Comparison of ENCODE assay signal across 15 cellular contexts in the genomic region with DNA sequence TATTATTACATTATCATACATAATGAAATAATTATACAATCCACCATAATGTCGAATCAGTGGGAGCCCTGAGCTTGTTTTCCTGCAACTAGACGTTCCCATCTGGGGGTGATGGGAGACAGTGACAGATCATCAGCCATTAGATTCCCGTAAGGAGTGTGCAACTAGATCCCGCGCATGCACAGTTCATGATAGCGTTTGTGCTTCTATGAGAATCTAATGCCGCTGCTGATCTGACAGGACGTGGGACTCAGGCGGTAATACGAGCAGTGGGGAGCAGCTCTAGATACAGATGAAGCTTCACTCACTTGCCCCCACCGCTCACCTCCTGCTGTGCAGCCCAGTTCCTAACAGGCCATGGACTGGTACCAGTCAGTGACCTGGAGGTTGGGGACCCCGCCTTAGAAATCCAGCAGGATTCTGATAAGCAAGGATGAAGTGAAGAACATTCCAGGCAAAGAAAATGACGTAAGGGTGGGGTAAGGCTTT.
DNase-seq lines count a peak whose midpoint lies in the region; ATAC-seq and TF ChIP-seq lines count a peak whose summit lies in the region.
"Had no signal": no experiment of that assay in that cellular context is flagged by ENCODE, and none has a peak within 500 bp of the region (broad histone marks: within the 10 kb centered on the region; RNA-seq: fewer than 3 reads in every experiment).

No MANE protein-coding gene starts in this region.

- no peaks in the 10 kb centered on the region for H3K79me2 ChIP-seq in GM23338 (replicated peaks; ENCODE audit: insufficient read depth)

- peak; percentile 43 for DNase-seq in activated CD8-positive, alpha-beta memory T cell treated with anti-CD3 and anti-CD28 coated beads, Interleukin-2, amount 50 U/mL, for 48 hours
- DNase-seq in activated CD8-positive, alpha-beta memory T cell treated with anti-CD3 and anti-CD28 coated beads, Interleukin-2, amount 50 U/mL, for 4 hours, result no peak
- DNase-seq in GM23338 (ENCODE audit: low spot score) (no peak), GM13976 (ENCODE audit: low spot score) (no peak)
- no peak for DNase-seq in activated T-helper 2 cell treated with anti-CD3 and anti-CD28 coated beads, Interferon-gamma antibody, Interleukin-2, Interleukin-4, amounts not matched to agents 10 μg/mL and 5 μg/mL and 100 μg/mL, durations not matched to agents 14 hours and 24 hours and 36 hours (ENCODE audit: low spot score)
- DNase-seq: CD8-positive, alpha-beta memory T cell; HCEC 1CT; NCI-H1417; NCI-H187 treated with DMSO at 0.1 percent for 48 hours; NCI-H524 treated with DMSO at 0.1 percent for 48 hours; SHP77 treated with DMSO at 0.1 percent for 48 hours had no signal

- peaks cover 59% of the 10 kb centered on the region for H3K4me1 Mint-ChIP-seq in GM23338
- H3K4me1 Mint-ChIP-seq in activated T-helper 17 cell treated with anti-CD3 and anti-CD28 coated beads, Interleukin-2, amount 50 U/mL, for 72 hours, result peaks cover 20% of the 10 kb centered on the region
- H3K4me1 Mint-ChIP-seq in activated T-helper 2 cell treated with anti-CD3 and anti-CD28 coated beads, Interferon-gamma antibody, Interleukin-2, Interleukin-4, amounts not matched to agents 10 μg/mL and 5 μg/mL and 100 μg/mL, durations not matched to agents 14 hours and 24 hours and 36 hours (ENCODE audit: low read depth), result peaks cover 15% of the 10 kb centered on the region

- 0 out of 2 replicates have a peak, but pooled peaks cover 6% of the 10 kb centered on the region for H3F3A ChIP-seq in GM23338 (replicated peaks; ENCODE audit: low read depth)

- H3K4me3 ChIP-seq in GM23338, result no peak overlapping the region

- H3K27ac ChIP-seq in GM23338 (ENCODE audit: low read depth), result 0 out of 2 replicates have a peak overlapping the region, but pooled peaks have one; percentile 91

- ATAC-seq in GM23338, result no peak
- ATAC-seq in activated T-helper 17 cell treated with anti-CD3 and anti-CD28 coated beads, Interleukin-2, amount 50 U/mL, for 72 hours (replicated peaks), result no peak
- ATAC-seq in GM18907 (IDR thresholded peaks at IDR 0.05; ENCODE audit: unreplicated experiment), result no peak
- ATAC-seq: SK-N-SH treated with all-trans-retinoic acid at 6 μM for 48 hours had no signal

- TF ChIP-seq CTCF in GM23338 (conservative IDR thresholded peaks at IDR 0.05; ENCODE audit: low read depth in 2 of 2) (no peak), GM13976 (IDR thresholded peaks at IDR 0.05; ENCODE audit: borderline replicate concordance, control extremely low read depth, extremely low read depth, insufficient read depth, missing control alignments) (no peak)

- H3K27ac Mint-ChIP-seq in GM23338, result no peak overlapping the region
- H3K27ac Mint-ChIP-seq in activated T-helper 17 cell treated with anti-CD3 and anti-CD28 coated beads, Interleukin-2, amount 50 U/mL, for 72 hours, result peak overlapping the region; percentile 36
- H3K27ac Mint-ChIP-seq in activated T-helper 2 cell treated with anti-CD3 and anti-CD28 coated beads, Interferon-gamma antibody, Interleukin-2, Interleukin-4, amounts not matched to agents 10 μg/mL and 5 μg/mL and 100 μg/mL, durations not matched to agents 14 hours and 24 hours and 36 hours, result no peak overlapping the region

- no peaks in the 10 kb centered on the region for H3K27me3 ChIP-seq in GM23338 (ENCODE audit: insufficient read depth)

- H3K4me3 Mint-ChIP-seq in GM23338, result no peak overlapping the region
- no peak overlapping the region for H3K4me3 Mint-ChIP-seq in activated T-helper 17 cell treated with anti-CD3 and anti-CD28 coated beads, Interleukin-2, amount 50 U/mL, for 72 hours
- no peak overlapping the region for H3K4me3 Mint-ChIP-seq in activated T-helper 2 cell treated with anti-CD3 and anti-CD28 coated beads, Interferon-gamma antibody, Interleukin-2, Interleukin-4, amounts not matched to agents 10 μg/mL and 5 μg/mL and 100 μg/mL, durations not matched to agents 14 hours and 24 hours and 36 hours (ENCODE audit: low read depth)
- H3K4me3 Mint-ChIP-seq: CD8-positive, alpha-beta memory T cell; T-helper 1 cell treated with Interleukin-12 subunit alpha and Interleukin-12 subunit beta and Interleukin-4 antibody, amounts not matched to agents 30 μg/mL and 1 μg/mL, for 36 hours had no signal

- peaks cover 33% of the 10 kb centered on the region for H3K4me1 ChIP-seq in GM23338 (ENCODE audit: insufficient read depth)

- H3K36me3 Mint-ChIP-seq in GM23338 (ENCODE audit: low read depth), result peaks cover 15% of the 10 kb centered on the region
- H3K36me3 Mint-ChIP-seq in activated T-helper 17 cell treated with anti-CD3 and anti-CD28 coated beads, Interleukin-2, amount 50 U/mL, for 72 hours (ENCODE audit: low read depth), result peaks cover 95% of the 10 kb centered on the region
- peaks cover 79% of the 10 kb centered on the region for H3K36me3 Mint-ChIP-seq in activated T-helper 2 cell treated with anti-CD3 and anti-CD28 coated beads, Interferon-gamma antibody, Interleukin-2, Interleukin-4, amounts not matched to agents 10 μg/mL and 5 μg/mL and 100 μg/mL, durations not matched to agents 14 hours and 24 hours and 36 hours (ENCODE audit: low read depth)

- intact Hi-C loops in activated T-helper 2 cell treated with anti-CD3 and anti-CD28 coated beads, Interferon-gamma antibody, Interleukin-2, Interleukin-4, amounts not matched to agents 10 μg/mL and 5 μg/mL and 100 μg/mL, durations not matched to agents 14 hours and 24 hours and 36 hours (cut with micrococcal nuclease), result no loop called here

- 0 out of 2 replicates have a peak overlapping the region, but pooled peaks have one; percentile 56 for H3K4me2 ChIP-seq in GM23338

- no peak overlapping the region for H2AFZ ChIP-seq in GM23338

- no peaks in the 10 kb centered on the region for H3K9me3 Mint-ChIP-seq in GM23338
- H3K9me3 Mint-ChIP-seq in activated T-helper 17 cell treated with anti-CD3 and anti-CD28 coated beads, Interleukin-2, amount 50 U/mL, for 72 hours, result no peaks in the 10 kb centered on the region
- no peaks in the 10 kb centered on the region for H3K9me3 Mint-ChIP-seq in activated T-helper 2 cell treated with anti-CD3 and anti-CD28 coated beads, Interferon-gamma antibody, Interleukin-2, Interleukin-4, amounts not matched to agents 10 μg/mL and 5 μg/mL and 100 μg/mL, durations not matched to agents 14 hours and 24 hours and 36 hours
- H3K9me3 Mint-ChIP-seq: CD8-positive, alpha-beta memory T cell; T-helper 1 cell treated with Interleukin-12 subunit alpha and Interleukin-12 subunit beta and Interleukin-4 antibody, amounts not matched to agents 30 μg/mL and 1 μg/mL, for 36 hours had no signal

- peaks cover 7% of the 10 kb centered on the region for H3K27me3 Mint-ChIP-seq in GM23338 (ENCODE audit: insufficient read depth, low read depth, poor library complexity)
- no peaks in the 10 kb centered on the region for H3K27me3 Mint-ChIP-seq in activated T-helper 17 cell treated with anti-CD3 and anti-CD28 coated beads, Interleukin-2, amount 50 U/mL, for 72 hours
- no peaks in the 10 kb centered on the region for H3K27me3 Mint-ChIP-seq in activated T-helper 2 cell treated with anti-CD3 and anti-CD28 coated beads, Interferon-gamma antibody, Interleukin-2, Interleukin-4, amounts not matched to agents 10 μg/mL and 5 μg/mL and 100 μg/mL, durations not matched to agents 14 hours and 24 hours and 36 hours (ENCODE audit: low read depth)
- H3K27me3 Mint-ChIP-seq: CD8-positive, alpha-beta memory T cell had no signal

- no peaks in the 10 kb centered on the region for H4K20me1 ChIP-seq in GM23338 (replicated peaks; ENCODE audit: insufficient read depth)

- H3K9me2 ChIP-seq in GM23338 (ENCODE audit: insufficient read depth), result no peaks in the 10 kb centered on the region

- in situ Hi-C loops in GM13976 (cut with MboI; ENCODE audit: low sequenced_read_pairs, unreplicated experiment), result no loop called here

- no peaks in the 10 kb centered on the region; the same call in 1 of the 2 replicates for H3K36me3 ChIP-seq in GM23338 (ENCODE audit: insufficient read depth)

TF ChIP-seq in GM23338, 12 proteins besides CTCF, POLR2A, EP300 and RAD21 (continues in another document):
- TF ChIP-seq JUNB (IDR thresholded peaks at IDR 0.05; ENCODE audit: unreplicated experiment) (no peak), REST (IDR thresholded peaks at IDR 0.05; ENCODE audit: unreplicated experiment) (no peak)
- TF ChIP-seq, protein P1, sequence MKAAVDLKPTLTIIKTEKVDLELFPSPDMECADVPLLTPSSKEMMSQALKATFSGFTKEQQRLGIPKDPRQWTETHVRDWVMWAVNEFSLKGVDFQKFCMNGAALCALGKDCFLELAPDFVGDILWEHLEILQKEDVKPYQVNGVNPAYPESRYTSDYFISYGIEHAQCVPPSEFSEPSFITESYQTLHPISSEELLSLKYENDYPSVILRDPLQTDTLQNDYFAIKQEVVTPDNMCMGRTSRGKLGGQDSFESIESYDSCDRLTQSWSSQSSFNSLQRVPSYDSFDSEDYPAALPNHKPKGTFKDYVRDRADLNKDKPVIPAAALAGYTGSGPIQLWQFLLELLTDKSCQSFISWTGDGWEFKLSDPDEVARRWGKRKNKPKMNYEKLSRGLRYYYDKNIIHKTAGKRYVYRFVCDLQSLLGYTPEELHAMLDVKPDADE (IDR thresholded peaks at IDR 0.05), result no peak
